Comparison of ENCODE assay signal across 1 cellular context in genomic region chrX:13899607-13900006, GRCh38.
A peak's percentile ranks its signal among the peaks of the same experiment; 100 is the strongest.
TF ChIP-seq lines count a peak whose summit lies in the region.

No MANE protein-coding gene starts in this region.

TF ChIP-seq in HEK293, 187 proteins besides CTCF, POLR2A, EP300 and RAD21 (continued from another document):
- TF ChIP-seq ZNF398 (tag by site-specific recombination; IDR thresholded peaks at IDR 0.05) (0 out of 2 replicates have a peak, but pooled peaks have one; percentile 17), ZNF623 (tag by site-specific recombination; IDR thresholded peaks at IDR 0.05) (no peak), ZNF366 (tag by site-specific recombination; conservative IDR thresholded peaks at IDR 0.05) (peak; percentile 54; the same call in 1 of the 2 replicates), ZBTB21 (tag by site-specific recombination; IDR thresholded peaks at IDR 0.05) (0 out of 2 replicates have a peak, but pooled peaks have one; percentile 33), ZBTB8A (tag by site-specific recombination; IDR thresholded peaks at IDR 0.05) (no peak), ZNF521 (tag by site-specific recombination; IDR thresholded peaks at IDR 0.05) (no peak), RBAK (tag by site-specific recombination; IDR thresholded peaks at IDR 0.05) (no peak), ZNF830 (tag by site-specific recombination; IDR thresholded peaks at IDR 0.05; ENCODE audit: low read depth) (no peak), SP7 (tag by site-specific recombination; IDR thresholded peaks at IDR 0.05) (peak; percentile 55), SETDB1 (IDR thresholded peaks at IDR 0.05; ENCODE audit: insufficient read length, low read length) (no peak), ZNF621 (tag by site-specific recombination; IDR thresholded peaks at IDR 0.05) (no peak), GLI4 (tag by site-specific recombination; IDR thresholded peaks at IDR 0.05) (no peak), SCRT2 (tag by site-specific recombination; IDR thresholded peaks at IDR 0.05) (peak; percentile 94), ZNF76 (tag by site-specific recombination; IDR thresholded peaks at IDR 0.05; ENCODE audit: borderline replicate concordance, low read depth) (peak; percentile 16; the same call in 1 of the 2 replicates), ZNF473 (tag by site-specific recombination; IDR thresholded peaks at IDR 0.05) (no peak), ZBTB48 (tag by site-specific recombination; IDR thresholded peaks at IDR 0.05) (no peak), ZNF394 (tag by site-specific recombination; IDR thresholded peaks at IDR 0.05; ENCODE audit: borderline replicate concordance) (peak; percentile 53; the same call in 1 of the 2 replicates), ZNF18 (tag by site-specific recombination; IDR thresholded peaks at IDR 0.05) (no peak), ZNF558 (tag by site-specific recombination; IDR thresholded peaks at IDR 0.05) (peak; percentile 36; the same call in 1 of the 2 replicates), ZNF292 (tag by site-specific recombination; IDR thresholded peaks at IDR 0.05; ENCODE audit: borderline replicate concordance, low read depth) (no peak), ZNF692 (tag by site-specific recombination; IDR thresholded peaks at IDR 0.05) (peak; percentile 33; the same call in 1 of the 2 replicates), ZNF548 (tag by site-specific recombination; IDR thresholded peaks at IDR 0.05) (no peak), ZBTB44 (tag by site-specific recombination; IDR thresholded peaks at IDR 0.05) (0 out of 2 replicates have a peak, but pooled peaks have one; percentile 27), INSM2 (tag by site-specific recombination; IDR thresholded peaks at IDR 0.05) (peak; percentile 82), ZBTB26 (tag by site-specific recombination; optimal IDR thresholded peaks at IDR 0.05) (no peak), ZNF19 (tag by site-specific recombination; IDR thresholded peaks at IDR 0.05; ENCODE audit: low read depth) (no peak), KLF10 (tag by site-specific recombination; IDR thresholded peaks at IDR 0.05) (peak; percentile 45; the same call in 1 of the 2 replicates), ZSCAN18 (tag by site-specific recombination; IDR thresholded peaks at IDR 0.05) (no peak), ZNF600 (tag by site-specific recombination; IDR thresholded peaks at IDR 0.05) (peak; percentile 100), ZNF362 (tag by site-specific recombination; IDR thresholded peaks at IDR 0.05) (peak; percentile 8; the same call in 1 of the 2 replicates), ZNF791 (tag by site-specific recombination; IDR thresholded peaks at IDR 0.05) (no peak), EGR2 (tag by site-specific recombination; IDR thresholded peaks at IDR 0.05; ENCODE audit: low read depth) (no peak), BCL11B (tag by site-specific recombination; IDR thresholded peaks at IDR 0.05; ENCODE audit: low read depth) (no peak), HOXA7 (CRISPR knock-in tag; IDR thresholded peaks at IDR 0.05; ENCODE audit: borderline replicate concordance) (no peak), KLF8 (tag by site-specific recombination; IDR thresholded peaks at IDR 0.05) (peak; percentile 18; the same call in 1 of the 2 replicates), BCL11A (tag by site-specific recombination; IDR thresholded peaks at IDR 0.05; ENCODE audit: low read depth) (no peak), ZNF274 (IDR thresholded peaks at IDR 0.05; ENCODE audit: low read length) (no peak), ZNF274 (tag by site-specific recombination; IDR thresholded peaks at IDR 0.05; ENCODE audit: borderline replicate concordance) (no peak), MEIS1 (CRISPR knock-in tag; IDR thresholded peaks at IDR 0.05; ENCODE audit: borderline replicate concordance) (peak; percentile 84)
